Comparison of ENCODE assay signal across 11 cellular contexts in genomic region chr18:78192044-78192443, GRCh38.
DNase-seq lines count a peak whose midpoint lies in the region; ATAC-seq and TF ChIP-seq lines count a peak whose summit lies in the region.
"Had no signal": no experiment of that assay in that cellular context is flagged by ENCODE, and none has a peak within 500 bp of the region (broad histone marks: within the 10 kb centered on the region; RNA-seq: fewer than 3 reads in every experiment).

No MANE protein-coding gene starts in this region.

- no peak overlapping the region for H3K27ac ChIP-seq in left ventricle myocardium inferior (replicated peaks)
- H3K27ac ChIP-seq in effector memory CD4-positive, alpha-beta T cell (ENCODE audit: insufficient read depth, low read length, poor library complexity, severe bottlenecking): no peak overlapping the region
- H3K27ac ChIP-seq: A549, PC-9 had no signal

- H3K4me1 ChIP-seq in left ventricle myocardium inferior: no peaks in the 10 kb centered on the region
- H3K4me1 ChIP-seq in effector memory CD4-positive, alpha-beta T cell (ENCODE audit: control insufficient read depth, insufficient read depth, low read length, poor library complexity, severe bottlenecking): no peaks in the 10 kb centered on the region
- H3K4me1 ChIP-seq: A549 had no signal

- intact Hi-C loops in left ventricle myocardium inferior (cut with micrococcal nuclease) (no loop called here), Right ventricle myocardium superior (cut with DNase I) (no loop called here)
- intact Hi-C loops in activated CD4-positive, alpha-beta T cell treated with anti-CD3 and anti-CD28 coated beads for 36 hours (cut with DNase I, micrococcal nuclease): no loop called here

- H3K27me3 ChIP-seq in left ventricle myocardium inferior (ENCODE audit: low read depth): peaks cover 3% of the 10 kb centered on the region
- H3K27me3 ChIP-seq in effector memory CD4-positive, alpha-beta T cell (replicated peaks; ENCODE audit: control insufficient read depth, insufficient read depth, low read length, poor library complexity, severe bottlenecking): no peaks in the 10 kb centered on the region

- H3K27ac Mint-ChIP-seq in activated CD4-positive, alpha-beta T cell treated with anti-CD3 and anti-CD28 coated beads for 36 hours: no peak overlapping the region
- H3K27ac Mint-ChIP-seq: activated T-helper 17 cell treated with anti-CD3 and anti-CD28 coated beads, Interleukin-2, amount 50 U/mL, for 72 hours had no signal

- H3K4me1 Mint-ChIP-seq in activated CD4-positive, alpha-beta T cell treated with anti-CD3 and anti-CD28 coated beads for 36 hours: no peaks in the 10 kb centered on the region
- H3K4me1 Mint-ChIP-seq: activated T-helper 17 cell treated with anti-CD3 and anti-CD28 coated beads, Interleukin-2, amount 50 U/mL, for 72 hours had no signal

- no peaks in the 10 kb centered on the region for H3K36me3 Mint-ChIP-seq in activated CD4-positive, alpha-beta T cell treated with anti-CD3 and anti-CD28 coated beads for 36 hours (ENCODE audit: low read depth)

- CTCF ChIA-PET in activated CD4-positive, alpha-beta T cell treated with anti-CD3 and anti-CD28 coated beads for 36 hours (lab: Charles Lee): no interaction called here

- H3K9me3 Mint-ChIP-seq in activated CD4-positive, alpha-beta T cell treated with anti-CD3 and anti-CD28 coated beads for 36 hours (ENCODE audit: low read depth): no peaks in the 10 kb centered on the region

- peak; percentile 17 for TF ChIP-seq CTCF in left ventricle myocardium inferior (IDR thresholded peaks at IDR 0.05; ENCODE audit: borderline replicate concordance)

- H3K9me3 ChIP-seq in left ventricle myocardium inferior (replicated peaks): peaks cover 10% of the 10 kb centered on the region
- H3K9me3 ChIP-seq in effector memory CD4-positive, alpha-beta T cell (ENCODE audit: control insufficient read depth, low read length): no peaks in the 10 kb centered on the region
- H3K9me3 ChIP-seq: A549 had no signal

- ATAC-seq in Right ventricle myocardium superior (ENCODE audit: poor library complexity): no peak
- no peak for ATAC-seq in GM19467 (IDR thresholded peaks at IDR 0.05; ENCODE audit: unreplicated experiment)
- no peak for ATAC-seq in activated CD4-positive, alpha-beta T cell treated with anti-CD3 and anti-CD28 coated beads for 36 hours
- ATAC-seq: A549; activated T-helper 17 cell treated with anti-CD3 and anti-CD28 coated beads, Interleukin-2, amount 50 U/mL, for 72 hours had no signal

- no peaks in the 10 kb centered on the region for H3K36me3 ChIP-seq in left ventricle myocardium inferior
- no peaks in the 10 kb centered on the region for H3K36me3 ChIP-seq in effector memory CD4-positive, alpha-beta T cell (ENCODE audit: control insufficient read depth, insufficient read depth, low read length)

- no peaks in the 10 kb centered on the region for H3K27me3 Mint-ChIP-seq in activated CD4-positive, alpha-beta T cell treated with anti-CD3 and anti-CD28 coated beads for 36 hours
- H3K27me3 Mint-ChIP-seq: activated T-helper 17 cell treated with anti-CD3 and anti-CD28 coated beads, Interleukin-2, amount 50 U/mL, for 72 hours had no signal

- DNase-seq in left ventricle myocardium inferior (no peak), Right ventricle myocardium superior (no peak), SHP77 (lab: John Stamatoyannopoulos, UW) (peak; percentile 49 to 76), left kidney (ENCODE audit: low read depth, low spot score) (peak; percentile 77)
- no peak for DNase-seq in activated effector memory CD4-positive, alpha-beta T cell treated with anti-CD3 and anti-CD28 coated beads, Interleukin-2, amount 50 U/mL, for 16 hours
- DNase-seq in activated CD4-positive, alpha-beta T cell treated with anti-CD3 and anti-CD28 coated beads for 36 hours: no peak
- DNase-seq in effector memory CD4-positive, alpha-beta T cell: no peak
- DNase-seq: PC-9 had no signal

- POLR2A ChIA-PET in activated CD4-positive, alpha-beta T cell treated with anti-CD3 and anti-CD28 coated beads for 36 hours (lab: Charles Lee): no interaction called here

- no peak overlapping the region for H3K4me3 Mint-ChIP-seq in activated CD4-positive, alpha-beta T cell treated with anti-CD3 and anti-CD28 coated beads for 36 hours
- H3K4me3 Mint-ChIP-seq: activated T-helper 17 cell treated with anti-CD3 and anti-CD28 coated beads, Interleukin-2, amount 50 U/mL, for 72 hours had no signal

- H3K4me3 ChIP-seq in left ventricle myocardium inferior: no peak overlapping the region
- no peak overlapping the region for H3K4me3 ChIP-seq in effector memory CD4-positive, alpha-beta T cell (ENCODE audit: insufficient read depth, low read depth, low read length, poor library complexity, severe bottlenecking)
- H3K4me3 ChIP-seq: A549, PC-9 had no signal

Comparison
In these comparisons a context has a peak if more than half of its experiments do, and no peak if none do; other contexts are left out.
1. DNase-seq: peak in SHP77 (2 of 2) and left kidney (single experiment); none in left ventricle myocardium inferior (single experiment), Right ventricle myocardium superior (single experiment), activated effector memory CD4-positive, alpha-beta T cell treated with anti-CD3 and anti-CD28 coated beads, Interleukin-2, amount 50 U/mL, for 16 hours (single experiment), activated CD4-positive, alpha-beta T cell treated with anti-CD3 and anti-CD28 coated beads for 36 hours (single experiment) and effector memory CD4-positive, alpha-beta T cell (0 of 3).